ENCODE assay signal across 1 cellular context in the genomic region with DNA sequence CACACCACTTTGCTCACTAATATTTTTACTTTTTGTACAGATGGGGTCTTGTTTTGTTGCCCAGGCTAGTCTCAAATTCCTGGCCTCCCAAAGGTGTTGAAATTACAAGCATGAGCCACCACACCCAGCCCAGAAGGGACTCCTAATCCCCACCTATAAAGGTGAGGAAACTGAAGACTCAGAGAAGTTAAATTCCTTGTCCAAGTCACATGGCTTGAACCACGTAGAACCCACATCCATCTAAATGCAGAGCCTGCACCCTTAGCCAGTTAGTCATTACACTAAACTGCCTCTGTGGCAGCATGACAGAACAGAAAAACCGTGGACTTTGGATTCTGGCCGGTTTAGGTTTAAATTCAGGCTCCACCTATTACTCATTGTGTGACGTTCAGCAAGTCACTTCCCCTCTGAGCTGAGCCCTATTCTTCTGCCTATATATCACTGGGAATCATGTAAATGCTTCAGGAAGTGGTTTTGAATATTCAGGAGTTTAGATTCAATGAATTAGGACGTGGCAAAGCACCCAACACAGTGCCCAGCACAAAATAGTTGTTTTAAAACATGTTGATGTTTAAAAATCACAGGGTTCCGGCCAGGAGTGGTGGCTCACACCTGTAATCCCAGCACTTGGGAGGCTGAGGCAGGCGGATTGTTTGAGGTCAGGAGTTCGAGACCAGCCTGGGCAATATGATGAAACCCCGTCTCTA.
A peak's percentile ranks its signal among the peaks of the same experiment; 100 is the strongest.
TF ChIP-seq lines count a peak whose summit lies in the region.

No MANE protein-coding gene starts in this region.

TF ChIP-seq in K562, 482 proteins besides CTCF, POLR2A, EP300 and RAD21 (continued from another document):
- TF ChIP-seq, protein P1, sequence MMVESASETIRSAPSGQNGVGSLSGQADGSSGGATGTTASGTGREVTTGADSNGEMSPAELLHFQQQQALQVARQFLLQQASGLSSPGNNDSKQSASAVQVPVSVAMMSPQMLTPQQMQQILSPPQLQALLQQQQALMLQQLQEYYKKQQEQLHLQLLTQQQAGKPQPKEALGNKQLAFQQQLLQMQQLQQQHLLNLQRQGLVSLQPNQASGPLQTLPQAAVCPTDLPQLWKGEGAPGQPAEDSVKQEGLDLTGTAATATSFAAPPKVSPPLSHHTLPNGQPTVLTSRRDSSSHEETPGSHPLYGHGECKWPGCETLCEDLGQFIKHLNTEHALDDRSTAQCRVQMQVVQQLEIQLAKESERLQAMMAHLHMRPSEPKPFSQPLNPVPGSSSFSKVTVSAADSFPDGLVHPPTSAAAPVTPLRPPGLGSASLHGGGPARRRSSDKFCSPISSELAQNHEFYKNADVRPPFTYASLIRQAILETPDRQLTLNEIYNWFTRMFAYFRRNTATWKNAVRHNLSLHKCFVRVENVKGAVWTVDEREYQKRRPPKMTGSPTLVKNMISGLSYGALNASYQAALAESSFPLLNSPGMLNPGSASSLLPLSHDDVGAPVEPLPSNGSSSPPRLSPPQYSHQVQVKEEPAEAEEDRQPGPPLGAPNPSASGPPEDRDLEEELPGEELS (CRISPR knock-in tag; IDR thresholded peaks at IDR 0.05; ENCODE audit: borderline replicate concordance) = no peak
- TF ChIP-seq JUND (IDR thresholded peaks at IDR 0.05; ENCODE audit: borderline replicate concordance, low read depth, low read length) = no peak
- TF ChIP-seq JUND (tag; IDR thresholded peaks at IDR 0.05; ENCODE audit: borderline replicate concordance, low read depth, low read length) = 0 out of 3 replicates have a peak, but pooled peaks have one; percentile 10
- peak; percentile 94 for TF ChIP-seq SPI1 (IDR thresholded peaks at IDR 0.05; ENCODE audit: borderline replicate concordance, low read depth, low read length)
- TF ChIP-seq FOS (IDR thresholded peaks at IDR 0.05; ENCODE audit: extremely low read depth, insufficient read length) = no peak
- TF ChIP-seq POLR3A (IDR thresholded peaks at IDR 0.05; ENCODE audit: borderline replicate concordance, extremely low read depth, insufficient read depth, insufficient read length) = no peak
- TF ChIP-seq, protein P2, sequence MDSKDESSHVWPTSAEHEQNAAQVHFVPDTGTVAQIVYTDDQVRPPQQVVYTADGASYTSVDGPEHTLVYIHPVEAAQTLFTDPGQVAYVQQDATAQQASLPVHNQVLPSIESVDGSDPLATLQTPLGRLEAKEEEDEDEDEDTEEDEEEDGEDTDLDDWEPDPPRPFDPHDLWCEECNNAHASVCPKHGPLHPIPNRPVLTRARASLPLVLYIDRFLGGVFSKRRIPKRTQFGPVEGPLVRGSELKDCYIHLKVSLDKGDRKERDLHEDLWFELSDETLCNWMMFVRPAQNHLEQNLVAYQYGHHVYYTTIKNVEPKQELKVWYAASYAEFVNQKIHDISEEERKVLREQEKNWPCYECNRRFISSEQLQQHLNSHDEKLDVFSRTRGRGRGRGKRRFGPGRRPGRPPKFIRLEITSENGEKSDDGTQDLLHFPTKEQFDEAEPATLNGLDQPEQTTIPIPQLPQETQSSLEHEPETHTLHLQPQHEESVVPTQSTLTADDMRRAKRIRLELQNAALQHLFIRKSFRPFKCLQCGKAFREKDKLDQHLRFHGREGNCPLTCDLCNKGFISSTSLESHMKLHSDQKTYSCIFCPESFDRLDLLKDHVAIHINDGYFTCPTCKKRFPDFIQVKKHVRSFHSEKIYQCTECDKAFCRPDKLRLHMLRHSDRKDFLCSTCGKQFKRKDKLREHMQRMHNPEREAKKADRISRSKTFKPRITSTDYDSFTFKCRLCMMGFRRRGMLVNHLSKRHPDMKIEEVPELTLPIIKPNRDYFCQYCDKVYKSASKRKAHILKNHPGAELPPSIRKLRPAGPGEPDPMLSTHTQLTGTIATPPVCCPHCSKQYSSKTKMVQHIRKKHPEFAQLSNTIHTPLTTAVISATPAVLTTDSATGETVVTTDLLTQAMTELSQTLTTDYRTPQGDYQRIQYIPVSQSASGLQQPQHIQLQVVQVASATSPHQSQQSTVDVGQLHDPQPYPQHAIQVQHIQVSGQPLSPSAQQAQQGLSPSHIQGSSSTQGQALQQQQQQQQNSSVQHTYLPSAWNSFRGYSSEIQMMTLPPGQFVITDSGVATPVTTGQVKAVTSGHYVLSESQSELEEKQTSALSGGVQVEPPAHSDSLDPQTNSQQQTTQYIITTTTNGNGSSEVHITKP (IDR thresholded peaks at IDR 0.05; ENCODE audit: partially characterized antibody) = peak; percentile 10
- TF ChIP-seq MEIS2 (IDR thresholded peaks at IDR 0.05; ENCODE audit: partially characterized antibody) = peak; percentile 69
- peak; percentile 30; the same call in 1 of the 2 replicates for TF ChIP-seq MYC (IDR thresholded peaks at IDR 0.05; ENCODE audit: low read depth, low read length)
- TF ChIP-seq MYC (CRISPR knock-in tag; IDR thresholded peaks at IDR 0.05; ENCODE audit: borderline replicate concordance, low read depth) = no peak
- TF ChIP-seq, protein P3, sequence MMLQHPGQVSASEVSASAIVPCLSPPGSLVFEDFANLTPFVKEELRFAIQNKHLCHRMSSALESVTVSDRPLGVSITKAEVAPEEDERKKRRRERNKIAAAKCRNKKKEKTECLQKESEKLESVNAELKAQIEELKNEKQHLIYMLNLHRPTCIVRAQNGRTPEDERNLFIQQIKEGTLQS (IDR thresholded peaks at IDR 0.05) = peak; percentile 47
- TF ChIP-seq, protein P3 (CRISPR knock-in tag; conservative IDR thresholded peaks at IDR 0.05) = no peak
- peak; percentile 55 for TF ChIP-seq NFE2 (IDR thresholded peaks at IDR 0.05; ENCODE audit: low read depth)
- peak; percentile 25; the same call in 1 of the 2 replicates for TF ChIP-seq ATF7 (IDR thresholded peaks at IDR 0.05)
- TF ChIP-seq L3MBTL2 (IDR thresholded peaks at IDR 0.05) = no peak
- no peak for TF ChIP-seq KLF1 (tag; IDR thresholded peaks at IDR 0.05)
- no peak for TF ChIP-seq JUNB (CRISPR knock-in tag; conservative IDR thresholded peaks at IDR 0.05)
- TF ChIP-seq KDM5B (IDR thresholded peaks at IDR 0.05; ENCODE audit: insufficient replicate concordance, low read depth, low read length) = peak; percentile 54
- peak; percentile 86 for TF ChIP-seq MYBL2 (IDR thresholded peaks at IDR 0.05; ENCODE audit: low read depth)
- no peak for TF ChIP-seq MYBL2 (CRISPR knock-in tag; IDR thresholded peaks at IDR 0.05; ENCODE audit: borderline replicate concordance)
- peak; percentile 13; the same call in 1 of the 2 replicates for TF ChIP-seq SMARCA4 (IDR thresholded peaks at IDR 0.05)
- no peak for TF ChIP-seq SNIP1 (IDR thresholded peaks at IDR 0.05; ENCODE audit: low read depth)
- peak; percentile 47; the same call in 1 of the 2 replicates for TF ChIP-seq C11orf30 (IDR thresholded peaks at IDR 0.05; ENCODE audit: low read depth)
- no peak for TF ChIP-seq ZNF778 (CRISPR knock-in tag; IDR thresholded peaks at IDR 0.05)
- TF ChIP-seq, protein P4, sequence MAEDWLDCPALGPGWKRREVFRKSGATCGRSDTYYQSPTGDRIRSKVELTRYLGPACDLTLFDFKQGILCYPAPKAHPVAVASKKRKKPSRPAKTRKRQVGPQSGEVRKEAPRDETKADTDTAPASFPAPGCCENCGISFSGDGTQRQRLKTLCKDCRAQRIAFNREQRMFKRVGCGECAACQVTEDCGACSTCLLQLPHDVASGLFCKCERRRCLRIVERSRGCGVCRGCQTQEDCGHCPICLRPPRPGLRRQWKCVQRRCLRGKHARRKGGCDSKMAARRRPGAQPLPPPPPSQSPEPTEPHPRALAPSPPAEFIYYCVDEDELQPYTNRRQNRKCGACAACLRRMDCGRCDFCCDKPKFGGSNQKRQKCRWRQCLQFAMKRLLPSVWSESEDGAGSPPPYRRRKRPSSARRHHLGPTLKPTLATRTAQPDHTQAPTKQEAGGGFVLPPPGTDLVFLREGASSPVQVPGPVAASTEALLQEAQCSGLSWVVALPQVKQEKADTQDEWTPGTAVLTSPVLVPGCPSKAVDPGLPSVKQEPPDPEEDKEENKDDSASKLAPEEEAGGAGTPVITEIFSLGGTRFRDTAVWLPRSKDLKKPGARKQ (CRISPR knock-in tag; IDR thresholded peaks at IDR 0.05) = no peak
- TF ChIP-seq EP400 (IDR thresholded peaks at IDR 0.05) = peak; percentile 66
- TF ChIP-seq, protein P5, sequence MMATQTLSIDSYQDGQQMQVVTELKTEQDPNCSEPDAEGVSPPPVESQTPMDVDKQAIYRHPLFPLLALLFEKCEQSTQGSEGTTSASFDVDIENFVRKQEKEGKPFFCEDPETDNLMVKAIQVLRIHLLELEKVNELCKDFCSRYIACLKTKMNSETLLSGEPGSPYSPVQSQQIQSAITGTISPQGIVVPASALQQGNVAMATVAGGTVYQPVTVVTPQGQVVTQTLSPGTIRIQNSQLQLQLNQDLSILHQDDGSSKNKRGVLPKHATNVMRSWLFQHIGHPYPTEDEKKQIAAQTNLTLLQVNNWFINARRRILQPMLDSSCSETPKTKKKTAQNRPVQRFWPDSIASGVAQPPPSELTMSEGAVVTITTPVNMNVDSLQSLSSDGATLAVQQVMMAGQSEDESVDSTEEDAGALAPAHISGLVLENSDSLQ (IDR thresholded peaks at IDR 0.05) = peak; percentile 68
- TF ChIP-seq SOX6 (IDR thresholded peaks at IDR 0.05) = peak; percentile 38; the same call in 1 of the 2 replicates
- 0 out of 2 replicates have a peak, but pooled peaks have one; percentile 48 for TF ChIP-seq RAD51 (IDR thresholded peaks at IDR 0.05; ENCODE audit: borderline replicate concordance, low read depth)
- no peak for TF ChIP-seq PHTF2 (CRISPR knock-in tag; IDR thresholded peaks at IDR 0.05)
- TF ChIP-seq FOXM1 (IDR thresholded peaks at IDR 0.05; ENCODE audit: low read depth) = peak; percentile 86
- no peak for TF ChIP-seq FOXM1 (CRISPR knock-in tag; IDR thresholded peaks at IDR 0.05; ENCODE audit: low read depth)
- TF ChIP-seq, protein P6, sequence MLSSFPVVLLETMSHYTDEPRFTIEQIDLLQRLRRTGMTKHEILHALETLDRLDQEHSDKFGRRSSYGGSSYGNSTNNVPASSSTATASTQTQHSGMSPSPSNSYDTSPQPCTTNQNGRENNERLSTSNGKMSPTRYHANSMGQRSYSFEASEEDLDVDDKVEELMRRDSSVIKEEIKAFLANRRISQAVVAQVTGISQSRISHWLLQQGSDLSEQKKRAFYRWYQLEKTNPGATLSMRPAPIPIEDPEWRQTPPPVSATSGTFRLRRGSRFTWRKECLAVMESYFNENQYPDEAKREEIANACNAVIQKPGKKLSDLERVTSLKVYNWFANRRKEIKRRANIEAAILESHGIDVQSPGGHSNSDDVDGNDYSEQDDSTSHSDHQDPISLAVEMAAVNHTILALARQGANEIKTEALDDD (IDR thresholded peaks at IDR 0.05) = peak; percentile 79
- TF ChIP-seq MAFK (IDR thresholded peaks at IDR 0.05; ENCODE audit: low read length) = peak; percentile 27; the same call in 1 of the 2 replicates
- TF ChIP-seq FOSL1 (tag; conservative IDR thresholded peaks at IDR 0.05) = peak; percentile 64; the same call in 1 of the 2 replicates
- TF ChIP-seq, protein P7, sequence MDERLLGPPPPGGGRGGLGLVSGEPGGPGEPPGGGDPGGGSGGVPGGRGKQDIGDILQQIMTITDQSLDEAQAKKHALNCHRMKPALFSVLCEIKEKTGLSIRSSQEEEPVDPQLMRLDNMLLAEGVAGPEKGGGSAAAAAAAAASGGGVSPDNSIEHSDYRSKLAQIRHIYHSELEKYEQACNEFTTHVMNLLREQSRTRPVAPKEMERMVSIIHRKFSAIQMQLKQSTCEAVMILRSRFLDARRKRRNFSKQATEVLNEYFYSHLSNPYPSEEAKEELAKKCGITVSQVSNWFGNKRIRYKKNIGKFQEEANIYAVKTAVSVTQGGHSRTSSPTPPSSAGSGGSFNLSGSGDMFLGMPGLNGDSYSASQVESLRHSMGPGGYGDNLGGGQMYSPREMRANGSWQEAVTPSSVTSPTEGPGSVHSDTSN (CRISPR knock-in tag; IDR thresholded peaks at IDR 0.05; ENCODE audit: low read depth) = no peak
- TF ChIP-seq, protein P7 (tag; conservative IDR thresholded peaks at IDR 0.05; ENCODE audit: low read depth) = 0 out of 2 replicates have a peak, but pooled peaks have one; percentile 53
- no peak for TF ChIP-seq ZNF282 (CRISPR knock-in tag; IDR thresholded peaks at IDR 0.05)
- TF ChIP-seq TEAD1 (CRISPR knock-in tag; IDR thresholded peaks at IDR 0.05) = peak in 1 of 2 experiments; percentile 45; a peak in 1 of 4 replicates
- TF ChIP-seq, protein P8, sequence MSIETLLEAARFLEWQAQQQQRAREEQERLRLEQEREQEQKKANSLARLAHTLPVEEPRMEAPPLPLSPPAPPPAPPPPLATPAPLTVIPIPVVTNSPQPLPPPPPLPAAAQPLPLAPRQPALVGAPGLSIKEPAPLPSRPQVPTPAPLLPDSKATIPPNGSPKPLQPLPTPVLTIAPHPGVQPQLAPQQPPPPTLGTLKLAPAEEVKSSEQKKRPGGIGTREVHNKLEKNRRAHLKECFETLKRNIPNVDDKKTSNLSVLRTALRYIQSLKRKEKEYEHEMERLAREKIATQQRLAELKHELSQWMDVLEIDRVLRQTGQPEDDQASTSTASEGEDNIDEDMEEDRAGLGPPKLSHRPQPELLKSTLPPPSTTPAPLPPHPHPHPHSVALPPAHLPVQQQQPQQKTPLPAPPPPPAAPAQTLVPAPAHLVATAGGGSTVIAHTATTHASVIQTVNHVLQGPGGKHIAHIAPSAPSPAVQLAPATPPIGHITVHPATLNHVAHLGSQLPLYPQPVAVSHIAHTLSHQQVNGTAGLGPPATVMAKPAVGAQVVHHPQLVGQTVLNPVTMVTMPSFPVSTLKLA (conservative IDR thresholded peaks at IDR 0.05) = 0 out of 4 replicates have a peak, but pooled peaks of 1 of the 2 experiments have one; percentile 40
- TF ChIP-seq, protein P9, sequence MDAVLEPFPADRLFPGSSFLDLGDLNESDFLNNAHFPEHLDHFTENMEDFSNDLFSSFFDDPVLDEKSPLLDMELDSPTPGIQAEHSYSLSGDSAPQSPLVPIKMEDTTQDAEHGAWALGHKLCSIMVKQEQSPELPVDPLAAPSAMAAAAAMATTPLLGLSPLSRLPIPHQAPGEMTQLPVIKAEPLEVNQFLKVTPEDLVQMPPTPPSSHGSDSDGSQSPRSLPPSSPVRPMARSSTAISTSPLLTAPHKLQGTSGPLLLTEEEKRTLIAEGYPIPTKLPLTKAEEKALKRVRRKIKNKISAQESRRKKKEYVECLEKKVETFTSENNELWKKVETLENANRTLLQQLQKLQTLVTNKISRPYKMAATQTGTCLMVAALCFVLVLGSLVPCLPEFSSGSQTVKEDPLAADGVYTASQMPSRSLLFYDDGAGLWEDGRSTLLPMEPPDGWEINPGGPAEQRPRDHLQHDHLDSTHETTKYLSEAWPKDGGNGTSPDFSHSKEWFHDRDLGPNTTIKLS (IDR thresholded peaks at IDR 0.05; ENCODE audit: borderline replicate concordance, low read depth) = peak; percentile 63; the same call in 1 of the 2 replicates
- TF ChIP-seq MAFG (tag; conservative IDR thresholded peaks at IDR 0.05) = peak; percentile 28
- TF ChIP-seq ZNF384 (IDR thresholded peaks at IDR 0.05; ENCODE audit: low read depth, low read length) = 0 out of 2 replicates have a peak, but pooled peaks have one; percentile 15
- peak; percentile 59; the same call in 1 of the 2 replicates for TF ChIP-seq CREM (IDR thresholded peaks at IDR 0.05; ENCODE audit: low read depth)
- no peak for TF ChIP-seq ZKSCAN8 (CRISPR knock-in tag; IDR thresholded peaks at IDR 0.05)
